Comparison of ENCODE assay signal across 2 cellular contexts in genomic region chr7:151823783-151824182, GRCh38.
TF ChIP-seq lines count a peak whose summit lies in the region.

No MANE protein-coding gene starts in this region.

TF ChIP-seq in liver, 16 proteins besides CTCF, POLR2A, EP300 and RAD21 (continued from another document):
- no peak for TF ChIP-seq HNF4G (IDR thresholded peaks at IDR 0.05)
- TF ChIP-seq, protein P1, sequence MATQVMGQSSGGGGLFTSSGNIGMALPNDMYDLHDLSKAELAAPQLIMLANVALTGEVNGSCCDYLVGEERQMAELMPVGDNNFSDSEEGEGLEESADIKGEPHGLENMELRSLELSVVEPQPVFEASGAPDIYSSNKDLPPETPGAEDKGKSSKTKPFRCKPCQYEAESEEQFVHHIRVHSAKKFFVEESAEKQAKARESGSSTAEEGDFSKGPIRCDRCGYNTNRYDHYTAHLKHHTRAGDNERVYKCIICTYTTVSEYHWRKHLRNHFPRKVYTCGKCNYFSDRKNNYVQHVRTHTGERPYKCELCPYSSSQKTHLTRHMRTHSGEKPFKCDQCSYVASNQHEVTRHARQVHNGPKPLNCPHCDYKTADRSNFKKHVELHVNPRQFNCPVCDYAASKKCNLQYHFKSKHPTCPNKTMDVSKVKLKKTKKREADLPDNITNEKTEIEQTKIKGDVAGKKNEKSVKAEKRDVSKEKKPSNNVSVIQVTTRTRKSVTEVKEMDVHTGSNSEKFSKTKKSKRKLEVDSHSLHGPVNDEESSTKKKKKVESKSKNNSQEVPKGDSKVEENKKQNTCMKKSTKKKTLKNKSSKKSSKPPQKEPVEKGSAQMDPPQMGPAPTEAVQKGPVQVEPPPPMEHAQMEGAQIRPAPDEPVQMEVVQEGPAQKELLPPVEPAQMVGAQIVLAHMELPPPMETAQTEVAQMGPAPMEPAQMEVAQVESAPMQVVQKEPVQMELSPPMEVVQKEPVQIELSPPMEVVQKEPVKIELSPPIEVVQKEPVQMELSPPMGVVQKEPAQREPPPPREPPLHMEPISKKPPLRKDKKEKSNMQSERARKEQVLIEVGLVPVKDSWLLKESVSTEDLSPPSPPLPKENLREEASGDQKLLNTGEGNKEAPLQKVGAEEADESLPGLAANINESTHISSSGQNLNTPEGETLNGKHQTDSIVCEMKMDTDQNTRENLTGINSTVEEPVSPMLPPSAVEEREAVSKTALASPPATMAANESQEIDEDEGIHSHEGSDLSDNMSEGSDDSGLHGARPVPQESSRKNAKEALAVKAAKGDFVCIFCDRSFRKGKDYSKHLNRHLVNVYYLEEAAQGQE (IDR thresholded peaks at IDR 0.05) = no peak
- no peak for TF ChIP-seq JUND (IDR thresholded peaks at IDR 0.05)
- no peak for TF ChIP-seq FOXA1 (IDR thresholded peaks at IDR 0.05)
- no peak for TF ChIP-seq TAF1 (conservative IDR thresholded peaks at IDR 0.05)
TF ChIP-seq in liver: peak in this region for 0.

TF ChIP-seq in HepG2, 621 proteins besides CTCF, POLR2A, EP300 and RAD21 (continued from another document):
- TF ChIP-seq, protein P2, sequence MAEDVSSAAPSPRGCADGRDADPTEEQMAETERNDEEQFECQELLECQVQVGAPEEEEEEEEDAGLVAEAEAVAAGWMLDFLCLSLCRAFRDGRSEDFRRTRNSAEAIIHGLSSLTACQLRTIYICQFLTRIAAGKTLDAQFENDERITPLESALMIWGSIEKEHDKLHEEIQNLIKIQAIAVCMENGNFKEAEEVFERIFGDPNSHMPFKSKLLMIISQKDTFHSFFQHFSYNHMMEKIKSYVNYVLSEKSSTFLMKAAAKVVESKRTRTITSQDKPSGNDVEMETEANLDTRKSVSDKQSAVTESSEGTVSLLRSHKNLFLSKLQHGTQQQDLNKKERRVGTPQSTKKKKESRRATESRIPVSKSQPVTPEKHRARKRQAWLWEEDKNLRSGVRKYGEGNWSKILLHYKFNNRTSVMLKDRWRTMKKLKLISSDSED (CRISPR knock-in tag; IDR thresholded peaks at IDR 0.05) = no peak
- TF ChIP-seq ZBTB1 (CRISPR knock-in tag; IDR thresholded peaks at IDR 0.05; ENCODE audit: borderline replicate concordance) (no peak), ZNF333 (CRISPR knock-in tag; IDR thresholded peaks at IDR 0.05; ENCODE audit: borderline replicate concordance) (no peak), TOPORS (CRISPR knock-in tag; IDR thresholded peaks at IDR 0.05) (no peak), SOX6 (IDR thresholded peaks at IDR 0.05) (no peak), SOX6 (CRISPR knock-in tag; IDR thresholded peaks at IDR 0.05) (no peak), UBTF (CRISPR knock-in tag; IDR thresholded peaks at IDR 0.05) (no peak), ZNF432 (CRISPR knock-in tag; IDR thresholded peaks at IDR 0.05; ENCODE audit: borderline replicate concordance) (no peak), LRRFIP1 (CRISPR knock-in tag; conservative IDR thresholded peaks at IDR 0.05) (no peak), JUN (CRISPR knock-in tag; IDR thresholded peaks at IDR 0.05) (no peak), ZNF709 (CRISPR knock-in tag; IDR thresholded peaks at IDR 0.05) (no peak), ZNF768 (CRISPR knock-in tag; IDR thresholded peaks at IDR 0.05) (no peak), ZNF468 (CRISPR knock-in tag; IDR thresholded peaks at IDR 0.05) (no peak), TCF7L2 (IDR thresholded peaks at IDR 0.05; ENCODE audit: low read depth, low read length) (no peak), PHF20 (CRISPR knock-in tag; IDR thresholded peaks at IDR 0.05) (no peak), NFIC (IDR thresholded peaks at IDR 0.05; ENCODE audit: low read length) (no peak), ZBTB40 (IDR thresholded peaks at IDR 0.05) (no peak), ZBTB40 (CRISPR knock-in tag; IDR thresholded peaks at IDR 0.05) (no peak), NR2F1 (CRISPR knock-in tag; IDR thresholded peaks at IDR 0.05) (no peak)
